11 cellular contexts compared by ENCODE assay signal in genomic region chr12:22201101-22201500, GRCh38.
"Had no signal": no experiment of that assay in that cellular context is flagged by ENCODE, and none has a peak within 500 bp of the region (broad histone marks: within the 10 kb centered on the region; RNA-seq: fewer than 3 reads in every experiment).

No MANE protein-coding gene starts in this region.

- H3K4me3 ChIP-seq: GM23248, GM23338, HAP-1 had no signal

- H3K4me1 ChIP-seq: HAP-1 had no signal

- H3K27ac ChIP-seq: GM23248 had no signal

- H2AFZ ChIP-seq: GM23248, GM23338 had no signal

- ATAC-seq: GM23338, HCT116 had no signal

- H3K9me3 ChIP-seq: HAP-1 had no signal

- H3K9ac ChIP-seq: GM23248 had no signal

- H3K4me2 ChIP-seq: GM23338 had no signal

- H3K36me3 ChIP-seq: HAP-1 had no signal

- FAIRE-seq: H1, H54 had no signal

- DNase-seq: GM23248, GOT3, H7, H9, HCEC 1CT, HFFc6 had no signal
